ENCODE assay signal across 2 cellular contexts in genomic region chr12:65952737-65953209, GRCh38.
TF ChIP-seq lines count a peak whose summit lies in the region.

No MANE protein-coding gene starts in this region.

TF ChIP-seq in HCT116, 20 proteins besides CTCF, POLR2A, EP300 and RAD21 (continued from another document):
- no peak for TF ChIP-seq ATF3 (IDR thresholded peaks at IDR 0.05)
- TF ChIP-seq SP1 (IDR thresholded peaks at IDR 0.05; ENCODE audit: low read depth), result peak; percentile 58
- no peak for TF ChIP-seq ZNF274 (IDR thresholded peaks at IDR 0.05; ENCODE audit: low read depth, low read length)
- no peak for TF ChIP-seq ZBTB33 (IDR thresholded peaks at IDR 0.05; ENCODE audit: extremely low read depth, insufficient replicate concordance, low read length)
- TF ChIP-seq CEBPB (IDR thresholded peaks at IDR 0.05; ENCODE audit: low read depth), result peak; percentile 56; the same call in 1 of the 2 replicates
- peak; percentile 55 for TF ChIP-seq JUND (IDR thresholded peaks at IDR 0.05)
- no peak for TF ChIP-seq CBX3 (IDR thresholded peaks at IDR 0.05; ENCODE audit: low read depth)
- peak; percentile 60 for TF ChIP-seq FOSL1 (IDR thresholded peaks at IDR 0.05; ENCODE audit: low read depth)

TF ChIP-seq in GM12878, 131 proteins besides CTCF, POLR2A, EP300 and RAD21:
- TF ChIP-seq, protein P1, sequence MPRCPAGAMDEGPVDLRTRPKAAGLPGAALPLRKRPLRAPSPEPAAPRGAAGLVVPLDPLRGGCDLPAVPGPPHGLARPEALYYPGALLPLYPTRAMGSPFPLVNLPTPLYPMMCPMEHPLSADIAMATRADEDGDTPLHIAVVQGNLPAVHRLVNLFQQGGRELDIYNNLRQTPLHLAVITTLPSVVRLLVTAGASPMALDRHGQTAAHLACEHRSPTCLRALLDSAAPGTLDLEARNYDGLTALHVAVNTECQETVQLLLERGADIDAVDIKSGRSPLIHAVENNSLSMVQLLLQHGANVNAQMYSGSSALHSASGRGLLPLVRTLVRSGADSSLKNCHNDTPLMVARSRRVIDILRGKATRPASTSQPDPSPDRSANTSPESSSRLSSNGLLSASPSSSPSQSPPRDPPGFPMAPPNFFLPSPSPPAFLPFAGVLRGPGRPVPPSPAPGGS (IDR thresholded peaks at IDR 0.05; ENCODE audit: borderline replicate concordance, insufficient read depth, low read depth, low read length, poor library complexity, severe bottlenecking), result no peak
- TF ChIP-seq RELA (IDR thresholded peaks at IDR 0.05; ENCODE audit: borderline replicate concordance, partially characterized antibody) (no peak), JUNB (IDR thresholded peaks at IDR 0.05) (peak; percentile 43; the same call in 1 of the 2 replicates), FOS (IDR thresholded peaks at IDR 0.05; ENCODE audit: borderline replicate concordance, extremely low read depth, insufficient read length) (no peak), RUNX3 (IDR thresholded peaks at IDR 0.05; ENCODE audit: low read length) (peak; percentile 35; the same call in 1 of the 2 replicates), SMARCA5 (IDR thresholded peaks at IDR 0.05) (no peak), PML (IDR thresholded peaks at IDR 0.05; ENCODE audit: low read length) (no peak)
